10 cellular contexts compared by ENCODE assay signal in the genomic region with DNA sequence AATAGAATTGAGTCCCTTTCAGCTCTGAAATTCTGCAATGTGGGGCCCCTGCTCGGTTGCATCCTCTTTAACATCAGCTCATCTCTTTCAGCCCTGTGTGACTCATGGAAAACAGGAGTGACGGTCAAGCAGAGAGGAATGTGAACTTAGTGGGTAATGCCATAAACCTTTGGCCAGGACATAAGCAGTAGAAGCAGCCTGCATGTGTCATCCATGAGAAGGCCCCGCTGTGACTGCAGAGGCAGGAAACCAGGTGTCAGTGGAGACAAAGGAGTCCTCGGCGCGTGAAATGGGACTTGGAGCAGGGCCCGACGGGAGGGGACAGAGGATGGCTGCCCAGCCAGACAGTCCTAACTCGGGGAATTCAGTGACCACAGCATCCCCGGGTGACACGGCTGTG. TPM values are rescaled to one million over a fixed set of nuclear protein-coding genes. Genes with fewer than 3 reads are reported as not detected.
DNase-seq lines count a peak whose midpoint lies in the region; ATAC-seq and TF ChIP-seq lines count a peak whose summit lies in the region.
"Had no signal": no experiment of that assay in that cellular context is flagged by ENCODE, and none has a peak within 500 bp of the region (broad histone marks: within the 10 kb centered on the region; RNA-seq: fewer than 3 reads in every experiment).

No MANE protein-coding gene starts in this region.

- H3K36me3 ChIP-seq in HAP-1 (replicated peaks): no peaks in the 10 kb centered on the region
- H3K36me3 ChIP-seq: adrenal gland had no signal

- H3K4me1 Mint-ChIP-seq in brain (peaks cover 46% of the 10 kb centered on the region), nephron (peaks cover 48% of the 10 kb centered on the region)
- no peaks in the 10 kb centered on the region for H3K4me1 Mint-ChIP-seq in activated CD8-positive, alpha-beta memory T cell treated with anti-CD3 and anti-CD28 coated beads, Interleukin-2, amount 10 ng/mL, durations not matched to agents 7 days and 5 days

- H3K4me3 ChIP-seq in HAP-1: no peak overlapping the region
- H3K4me3 ChIP-seq: adrenal gland, GM12878 had no signal

- in situ Hi-C loops in HAP-1 (cut with MboI; ENCODE audit: low sequenced_read_pairs): no loop called here

- H3K36me3 Mint-ChIP-seq in brain (no peaks in the 10 kb centered on the region), nephron (ENCODE audit: low read depth) (no peaks in the 10 kb centered on the region)
- H3K36me3 Mint-ChIP-seq in activated CD8-positive, alpha-beta memory T cell treated with anti-CD3 and anti-CD28 coated beads, Interleukin-2, amount 10 ng/mL, durations not matched to agents 7 days and 5 days: no peaks in the 10 kb centered on the region

- TF ChIP-seq CTCF in brain (conservative IDR thresholded peaks at IDR 0.05): no peak
- no peak for TF ChIP-seq CTCF in nephron (IDR thresholded peaks at IDR 0.05; ENCODE audit: unreplicated experiment in 3 of 3)
- TF ChIP-seq CTCF in omental fat pad (IDR thresholded peaks at IDR 0.05): no peak

- H3K27ac Mint-ChIP-seq in brain (peak overlapping the region; percentile 28 to 92 (median 89)), nephron (peak overlapping the region; percentile 69 to 88 (median 78))
- H3K27ac Mint-ChIP-seq in activated CD8-positive, alpha-beta memory T cell treated with anti-CD3 and anti-CD28 coated beads, Interleukin-2, amount 10 ng/mL, durations not matched to agents 7 days and 5 days: no peak overlapping the region

- peaks cover 3% of the 10 kb centered on the region for H3K27me3 Mint-ChIP-seq in brain
- peaks cover 10% of the 10 kb centered on the region for H3K27me3 Mint-ChIP-seq in nephron (ENCODE audit: low read depth)
- peaks cover 22% of the 10 kb centered on the region for H3K27me3 Mint-ChIP-seq in activated CD8-positive, alpha-beta memory T cell treated with anti-CD3 and anti-CD28 coated beads, Interleukin-2, amount 10 ng/mL, durations not matched to agents 7 days and 5 days

- no peaks in the 10 kb centered on the region for H3K9me3 ChIP-seq in HAP-1
- H3K9me3 ChIP-seq: adrenal gland had no signal

- CTCF ChIA-PET in activated CD8-positive, alpha-beta memory T cell treated with anti-CD3 and anti-CD28 coated beads, Interleukin-2, amount 10 ng/mL, durations not matched to agents 7 days and 5 days (lab: Charles Lee): no interaction called here

- DNase-seq in EL (peak; percentile 95), NCI-H2029 (lab: John Stamatoyannopoulos, UW) (peak; percentile 84), NCI-H446 treated with DMSO at 0.1 percent for 48 hours (lab: John Stamatoyannopoulos, UW) (no peak), HAP-1 (ENCODE audit: low spot score in 2 of 2) (no peak), omental fat pad (ENCODE audit: low spot score) (no peak)
- DNase-seq in activated CD8-positive, alpha-beta memory T cell treated with anti-CD3 and anti-CD28 coated beads, Interleukin-2, amount 10 ng/mL, durations not matched to agents 7 days and 5 days: no peak
- DNase-seq: adrenal gland had no signal

- no peaks in the 10 kb centered on the region for H3K4me1 ChIP-seq in HAP-1
- H3K4me1 ChIP-seq: adrenal gland had no signal

- no peaks in the 10 kb centered on the region for H3K27me3 ChIP-seq in HAP-1 (ENCODE audit: low read depth)
- H3K27me3 ChIP-seq: adrenal gland had no signal

- no peak for ATAC-seq in omental fat pad (ENCODE audit: low FRiP score)
- no peak for ATAC-seq in activated CD8-positive, alpha-beta memory T cell treated with anti-CD3 and anti-CD28 coated beads, Interleukin-2, amount 10 ng/mL, durations not matched to agents 7 days and 5 days
- ATAC-seq: GM12878 had no signal

- peaks cover 0 to 11% (median 0%) of the 10 kb centered on the region in 5 experiments for H3K9me3 Mint-ChIP-seq in brain
- no peaks in the 10 kb centered on the region for H3K9me3 Mint-ChIP-seq in nephron
- no peaks in the 10 kb centered on the region for H3K9me3 Mint-ChIP-seq in activated CD8-positive, alpha-beta memory T cell treated with anti-CD3 and anti-CD28 coated beads, Interleukin-2, amount 10 ng/mL, durations not matched to agents 7 days and 5 days (ENCODE audit: low read depth)

- no peak overlapping the region for H3K4me3 Mint-ChIP-seq in brain
- peak overlapping the region in 1 of 3 experiments; percentile 20 for H3K4me3 Mint-ChIP-seq in nephron
- H3K4me3 Mint-ChIP-seq in activated CD8-positive, alpha-beta memory T cell treated with anti-CD3 and anti-CD28 coated beads, Interleukin-2, amount 10 ng/mL, durations not matched to agents 7 days and 5 days: no peak overlapping the region

RNA-seq across cellular contexts. Expression of a gene that starts 21.1 kb away (rescaled TPM):
- polyA plus RNA-seq in brain (ENCODE audit: insufficient read depth, low read depth, low replicate concordance): 29.6 TPM
- 1 to 10 TPM; 3.5 to 5.5 (median 4.7) TPM for total RNA-seq in omental fat pad
- total RNA-seq in activated CD8-positive, alpha-beta memory T cell treated with anti-CD3 and anti-CD28 coated beads, Interleukin-2, amount 10 ng/mL, durations not matched to agents 7 days and 5 days: under 1 TPM; 0.09 TPM

RNA-seq across cellular contexts. Expression of a gene that starts 36.5 kb away (rescaled TPM):
- 106 TPM for polyA plus RNA-seq in brain (ENCODE audit: insufficient read depth, low read depth, low replicate concordance)
- total RNA-seq in omental fat pad: 1,000 to 10,000 TPM in 1 of 4 donors, 100 to 1,000 TPM in 3; 692 to 1,052 (median 953) TPM
- total RNA-seq in activated CD8-positive, alpha-beta memory T cell treated with anti-CD3 and anti-CD28 coated beads, Interleukin-2, amount 10 ng/mL, durations not matched to agents 7 days and 5 days: not detected
- polyA plus RNA-seq: GM12878 had no signal

RNA-seq across cellular contexts. Expression of a gene that starts 46.1 kb away (rescaled TPM):
- polyA plus RNA-seq in brain (ENCODE audit: insufficient read depth, low read depth, low replicate concordance): 82.6 TPM
- total RNA-seq in omental fat pad: 100 to 1,000 TPM; 224 to 461 (median 398) TPM
- not detected for total RNA-seq in activated CD8-positive, alpha-beta memory T cell treated with anti-CD3 and anti-CD28 coated beads, Interleukin-2, amount 10 ng/mL, durations not matched to agents 7 days and 5 days
- polyA plus RNA-seq: GM12878 had no signal

RNA-seq across cellular contexts. Expression of a gene that starts 53.1 kb away (rescaled TPM):
- 86.1 TPM for polyA plus RNA-seq in brain (ENCODE audit: insufficient read depth, low read depth, low replicate concordance)
- 100 to 1,000 TPM; 273 to 435 (median 364) TPM for total RNA-seq in omental fat pad
- not detected for total RNA-seq in activated CD8-positive, alpha-beta memory T cell treated with anti-CD3 and anti-CD28 coated beads, Interleukin-2, amount 10 ng/mL, durations not matched to agents 7 days and 5 days
- polyA plus RNA-seq: GM12878 had no signal

Comparison
In these comparisons a context has a peak if more than half of its experiments do, and no peak if none do; other contexts are left out.
1. DNase-seq: peak in EL (single experiment) and NCI-H2029 (single experiment); none in NCI-H446 treated with DMSO at 0.1 percent for 48 hours (single experiment), HAP-1 (0 of 2), omental fat pad (single experiment) and activated CD8-positive, alpha-beta memory T cell treated with anti-CD3 and anti-CD28 coated beads, Interleukin-2, amount 10 ng/mL, durations not matched to agents 7 days and 5 days (single experiment).
2. RNA of a gene that starts 21.1 kb away (total RNA-seq): 3.5 to 5.5 TPM in omental fat pad; 0.09 TPM in activated CD8-positive, alpha-beta memory T cell treated with anti-CD3 and anti-CD28 coated beads, Interleukin-2, amount 10 ng/mL, durations not matched to agents 7 days and 5 days; every median in the first group is over 4 times any median in the second.
3. RNA of a gene that starts 36.5 kb away (total RNA-seq): 692 to 1,052 TPM in omental fat pad; not detected in activated CD8-positive, alpha-beta memory T cell treated with anti-CD3 and anti-CD28 coated beads, Interleukin-2, amount 10 ng/mL, durations not matched to agents 7 days and 5 days; every median in the first group is over 100 times any median in the second.
4. RNA of a gene that starts 46.1 kb away (total RNA-seq): 224 to 461 TPM in omental fat pad; not detected in activated CD8-positive, alpha-beta memory T cell treated with anti-CD3 and anti-CD28 coated beads, Interleukin-2, amount 10 ng/mL, durations not matched to agents 7 days and 5 days; every median in the first group is over 100 times any median in the second.